Comparison of ENCODE assay signal across 8 cellular contexts in genomic region chr6:167828325-167828956, GRCh38. TPM values are rescaled to one million over a fixed set of nuclear protein-coding genes. Genes with fewer than 3 reads are reported as not detected.
A peak's percentile ranks its signal among the peaks of the same experiment; 100 is the strongest.
DNase-seq lines count a peak whose midpoint lies in the region; ATAC-seq and TF ChIP-seq lines count a peak whose summit lies in the region.

No MANE protein-coding gene starts in this region.

- CTCF ChIA-PET in IMR-90 (lab: Yijun Ruan, JAX), result no interaction called here

- WGBS in IMR-90 (ENCODE audit: extremely low coverage in 2 of 2, insufficient read length in 1 of 2), 2 experiments, result no CpG with 5 or more reads among the region's 4 CpGs

- no peak for TF ChIP-seq RAD21 in IMR-90 (IDR thresholded peaks at IDR 0.05; ENCODE audit: low read length)

- POLR2A ChIA-PET in IMR-90 (lab: Charles Lee; ENCODE audit: unreplicated experiment), result interaction anchor here (0.7 kb wide), 1 partner anchor 36 kb away, joined by 4 read pairs; no protein-coding TSS in a partner anchor

- no peak overlapping the region for H3K56ac ChIP-seq in IMR-90 (ENCODE audit: extremely low read depth, insufficient read depth, low read length)

- H2BK15ac ChIP-seq in IMR-90 (ENCODE audit: low read depth, low read length), result no peak overlapping the region

- in situ Hi-C loops in IMR-90 (cut with MboI; ENCODE audit: low sequenced_read_pairs), result no loop called here

- no peak overlapping the region for H4K5ac ChIP-seq in IMR-90 (ENCODE audit: low read depth, low read length)

- no TSS peak for BruUV-seq in IMR-90 (replicated peaks; lab: Mats Ljungman, UMichigan)

- no peak overlapping the region; a peak in 1 of 22 replicates for H3K27ac ChIP-seq in BLaER1 treated with 17β-estradiol and CSF1 and Interleukin-3, amounts not matched to agents 10 nM and 100 nM
- no peak overlapping the region for H3K27ac ChIP-seq in IMR-90 (ENCODE audit: insufficient read depth, low read length)
- peak overlapping the region; percentile 91 to 96 for H3K27ac ChIP-seq in breast epithelium
- H3K27ac ChIP-seq in mucosa of rectum (ENCODE audit: low read depth in 2 of 2, low read length in 2 of 2), result peak overlapping the region; percentile 78 to 92

- H3K27me3 ChIP-seq in BLaER1 treated with 17β-estradiol and CSF1 and Interleukin-3, amounts not matched to agents 10 nM and 100 nM, result peaks cover 31 to 54% (median 48%) of the 10 kb centered on the region in 11 experiments
- no peaks in the 10 kb centered on the region; the same call in 1 of the 2 replicates for H3K27me3 ChIP-seq in IMR-90 (ENCODE audit: control insufficient read depth, insufficient read depth, low read length)
- H3K27me3 ChIP-seq in breast epithelium, result no peaks in the 10 kb centered on the region
- H3K27me3 ChIP-seq in mucosa of rectum (ENCODE audit: control insufficient read depth in 2 of 2, insufficient read depth in 2 of 2, low read length in 2 of 2), result no peaks in the 10 kb centered on the region

- no peak for ATAC-seq in IMR-90 (ENCODE audit: low read depth)
- ATAC-seq in GM18498 (IDR thresholded peaks at IDR 0.05; ENCODE audit: unreplicated experiment), result no peak
- no peak for ATAC-seq in GM21423 (IDR thresholded peaks at IDR 0.05; ENCODE audit: unreplicated experiment)
- no peak for ATAC-seq in GM19452 (IDR thresholded peaks at IDR 0.05; ENCODE audit: unreplicated experiment)

- peak overlapping the region; percentile 69; the same call in 1 of the 2 replicates for H3K23ac ChIP-seq in IMR-90 (ENCODE audit: low read depth, low read length)

- H3K4ac ChIP-seq in IMR-90 (ENCODE audit: low read depth, low read length), result no peak overlapping the region

- no peak overlapping the region for H4K91ac ChIP-seq in IMR-90 (ENCODE audit: insufficient read depth, low read depth, low read length)

- no peak overlapping the region for H4K8ac ChIP-seq in IMR-90 (ENCODE audit: low read depth in 2 of 2, low read length in 2 of 2)

- peaks cover 4 to 18% of the 10 kb centered on the region in 2 experiments for H3K79me1 ChIP-seq in IMR-90 (ENCODE audit: low read depth in 1 of 2, low read length in 2 of 2)

- H2AK9ac ChIP-seq in IMR-90 (replicated peaks; ENCODE audit: low read depth, low read length, poor library complexity), result no peak overlapping the region

- intact Hi-C loops in IMR-90 (cut with micrococcal nuclease), result loop anchor here (10.0 kb wide), 1 partner anchor 206 kb away; no protein-coding TSS in a partner anchor
- intact Hi-C loops in breast epithelium (cut with DNase I; ENCODE audit: low total_unique reads), result no loop called here

- H2AFZ ChIP-seq in IMR-90 (replicated peaks; ENCODE audit: low read length, poor library complexity), result no peak overlapping the region

- H3K9ac ChIP-seq in BLaER1 treated with 17β-estradiol and CSF1 and Interleukin-3, amounts not matched to agents 10 nM and 100 nM, result peak overlapping the region in 8 of 11 experiments; percentile 74 to 91 (median 82); a peak in 12 of 22 replicates
- H3K9ac ChIP-seq in IMR-90 (ENCODE audit: low read depth, low read length), result no peak overlapping the region
- H3K9ac ChIP-seq in mucosa of rectum (ENCODE audit: low read depth in 1 of 2, low read length in 2 of 2), result peak overlapping the region; percentile 81 to 84

- no peak overlapping the region for H3K18ac ChIP-seq in IMR-90 (ENCODE audit: low read depth, low read length)

- H2AK5ac ChIP-seq in IMR-90 (ENCODE audit: low read depth, low read length), result 0 out of 2 replicates have a peak overlapping the region, but pooled peaks have one; percentile 43

- H3K4me2 ChIP-seq in BLaER1 treated with 17β-estradiol and CSF1 and Interleukin-3, amounts not matched to agents 10 nM and 100 nM, result peak overlapping the region; percentile 74 to 97 (median 90)
- peak overlapping the region; percentile 57; the same call in 1 of the 2 replicates for H3K4me2 ChIP-seq in IMR-90 (ENCODE audit: low read depth, low read length)

- TF ChIP-seq POLR2A in IMR-90 (IDR thresholded peaks at IDR 0.05; ENCODE audit: low read depth, low read length), result no peak
- TF ChIP-seq POLR2A in breast epithelium (IDR thresholded peaks at IDR 0.05), result no peak

- H3K9me1 ChIP-seq in IMR-90 (ENCODE audit: insufficient read depth, low read length), result no peaks in the 10 kb centered on the region

- no peaks in the 10 kb centered on the region; a peak in 1 of 22 replicates for H3K9me3 ChIP-seq in BLaER1 treated with 17β-estradiol and CSF1 and Interleukin-3, amounts not matched to agents 10 nM and 100 nM (replicated peaks in 1 of 11)
- H3K9me3 ChIP-seq in IMR-90 (ENCODE audit: control insufficient read depth, insufficient read depth, low read length), result no peaks in the 10 kb centered on the region
- H3K9me3 ChIP-seq in breast epithelium, result no peaks in the 10 kb centered on the region
- no peaks in the 10 kb centered on the region for H3K9me3 ChIP-seq in mucosa of rectum (ENCODE audit: control insufficient read depth in 2 of 2, low read length in 2 of 2)

- H3K14ac ChIP-seq in IMR-90 (replicated peaks; ENCODE audit: low read depth, low read length), result no peak overlapping the region

- DNase-seq in IMR-90, result no peak
- no peak for DNase-seq in breast epithelium (ENCODE audit: low spot score in 2 of 2)
- DNase-seq in AG08396 (ENCODE audit: low spot score), result no peak

- no peaks in the 10 kb centered on the region for H3K36me3 ChIP-seq in BLaER1 treated with 17β-estradiol and CSF1 and Interleukin-3, amounts not matched to agents 10 nM and 100 nM
- H3K36me3 ChIP-seq in IMR-90 (ENCODE audit: control insufficient read depth, insufficient read depth, low read length), result no peaks in the 10 kb centered on the region
- no peaks in the 10 kb centered on the region for H3K36me3 ChIP-seq in breast epithelium
- no peaks in the 10 kb centered on the region for H3K36me3 ChIP-seq in mucosa of rectum (ENCODE audit: control insufficient read depth in 2 of 2, insufficient read depth in 2 of 2, low read length in 2 of 2)

- peaks cover 48 to 62% (median 60%) of the 10 kb centered on the region in 11 experiments; a peak in 21 of 22 replicates for H4K20me1 ChIP-seq in BLaER1 treated with 17β-estradiol and CSF1 and Interleukin-3, amounts not matched to agents 10 nM and 100 nM
- peaks cover 18% of the 10 kb centered on the region for H4K20me1 ChIP-seq in IMR-90 (ENCODE audit: insufficient read depth, low read length)

- TF ChIP-seq CTCF in IMR-90 (conservative IDR thresholded peaks at IDR 0.05; ENCODE audit: low read depth, low read length), result no peak
- peak in 1 of 3 donors; percentile 12 for TF ChIP-seq CTCF in breast epithelium (IDR thresholded peaks at IDR 0.05)

- H2BK5ac ChIP-seq in IMR-90 (ENCODE audit: low read depth, low read length, poor library complexity, severe bottlenecking), result no peak overlapping the region

- dilution Hi-C loops in IMR-90 (cut with HindIII; ENCODE audit: low sequenced_read_pairs, unreplicated experiment), result no loop called here

- H2BK120ac ChIP-seq in IMR-90 (ENCODE audit: low read depth, low read length), result no peak overlapping the region

- peaks cover 32 to 52% (median 37%) of the 10 kb centered on the region in 10 experiments for H3K4me1 ChIP-seq in BLaER1 treated with 17β-estradiol and CSF1 and Interleukin-3, amounts not matched to agents 10 nM and 100 nM
- H3K4me1 ChIP-seq in IMR-90 (ENCODE audit: control insufficient read depth, insufficient read depth, low read length) (peaks cover 2% of the 10 kb centered on the region; the same call in 1 of the 2 replicates), breast epithelium (peaks cover 0 to 6% of the 10 kb centered on the region in 2 donors), mucosa of rectum (ENCODE audit: control insufficient read depth in 2 of 2, insufficient read depth in 2 of 2, low read length in 2 of 2) (peaks cover 5 to 18% of the 10 kb centered on the region in 2 donors)

- H3K4me3 ChIP-seq in BLaER1 treated with 17β-estradiol and CSF1 and Interleukin-3, amounts not matched to agents 10 nM and 100 nM, result peak overlapping the region; percentile 80 to 96 (median 90)
- H3K4me3 ChIP-seq in IMR-90 (ENCODE audit: insufficient read depth, low read depth, low read length), result no peak overlapping the region
- H3K4me3 ChIP-seq in breast epithelium, result peak overlapping the region; percentile 61 to 86 (median 80)
- H3K4me3 ChIP-seq in mucosa of rectum (ENCODE audit: low read length in 2 of 2), result peak overlapping the region; percentile 71 to 83

- H2BK20ac ChIP-seq in IMR-90 (ENCODE audit: low read depth, low read length), result no peak overlapping the region

TF ChIP-seq in IMR-90, 13 proteins besides CTCF, POLR2A, EP300 and RAD21 (continues in another document):
- TF ChIP-seq ELK1 (IDR thresholded peaks at IDR 0.05; ENCODE audit: borderline replicate concordance, low read depth, low read length) (no peak), CEBPB (IDR thresholded peaks at IDR 0.05; ENCODE audit: low read depth, low read length) (no peak), USF2 (IDR thresholded peaks at IDR 0.05; ENCODE audit: low read depth, low read length) (no peak), MAZ (IDR thresholded peaks at IDR 0.05; ENCODE audit: borderline replicate concordance, low read depth, low read length) (no peak), MXI1 (IDR thresholded peaks at IDR 0.05; ENCODE audit: borderline replicate concordance, low read depth, low read length) (no peak), RFX5 (IDR thresholded peaks at IDR 0.05; ENCODE audit: low read depth, low read length) (no peak), RCOR1 (IDR thresholded peaks at IDR 0.05; ENCODE audit: insufficient replicate concordance, low read length) (no peak), SMC3 (IDR thresholded peaks at IDR 0.05; ENCODE audit: low read depth, low read length) (no peak), MAFK (IDR thresholded peaks at IDR 0.05; ENCODE audit: low read depth, low read length) (no peak)

RNA-seq across cellular contexts. Expression of gene AFDN, which starts 1.7 kb away (rescaled TPM):
- total RNA-seq in IMR-90 (2012; rRNA removed), result 20.8 and 23.3 TPM in 2 replicates
- 11.6 and 12.4 TPM in 2 replicates for polyA plus RNA-seq in IMR-90 (2012; rRNA removed)
- 3.8 and 5.4 TPM in 2 replicates for polyA plus RNA-seq in IMR-90 (2012; cell fraction: cytosol; rRNA removed)
- 13.6 and 53.3 TPM in 2 replicates for polyA plus RNA-seq in IMR-90 (2012; cell fraction: nucleus; rRNA removed; ENCODE audit: low replicate concordance)
- total RNA-seq in breast epithelium, result 100 to 1,000 TPM in 2 of 3 donors, 10 to 100 TPM in 1; 93.1 to 292 (median 170) TPM

Comparison
In these comparisons a context has a peak if more than half of its experiments do, and no peak if none do; other contexts are left out.
1. H3K27ac ChIP-seq: peak in breast epithelium (2 of 2) and mucosa of rectum (2 of 2); none in BLaER1 treated with 17β-estradiol and CSF1 and Interleukin-3, amounts not matched to agents 10 nM and 100 nM (0 of 11) and IMR-90 (single experiment).